In genomic region chr13:37395544-37395943, GRCh38 we compare ENCODE assay signal across 17 cellular contexts.
DNase-seq lines count a peak whose midpoint lies in the region; ATAC-seq and TF ChIP-seq lines count a peak whose summit lies in the region.
"Had no signal": no experiment of that assay in that cellular context is flagged by ENCODE, and none has a peak within 500 bp of the region (broad histone marks: within the 10 kb centered on the region; RNA-seq: fewer than 3 reads in every experiment).

No MANE protein-coding gene starts in this region.

- no peak overlapping the region for H4K5ac ChIP-seq in H9 (ENCODE audit: insufficient read length, low read depth, low read length)

- H3K18ac ChIP-seq in H9 (ENCODE audit: insufficient read length, low read depth, low read length) = no peak overlapping the region

- no peak for ATAC-seq in HG02759 (IDR thresholded peaks at IDR 0.05; ENCODE audit: unreplicated experiment)
- ATAC-seq: A549 had no signal

- no peaks in the 10 kb centered on the region for H3K23me2 ChIP-seq in H9 (ENCODE audit: insufficient read length, low read depth, low read length, poor library complexity, severe bottlenecking)

- H3K4me1 ChIP-seq in H9 (ENCODE audit: insufficient read depth, low read length) (no peaks in the 10 kb centered on the region), adipocyte (ENCODE audit: control insufficient read depth, insufficient read depth, low read length) (no peaks in the 10 kb centered on the region)
- H3K4me1 ChIP-seq: A549, BLaER1 had no signal

- H4K8ac ChIP-seq in H9 (replicated peaks; ENCODE audit: insufficient read length, low read depth, low read length) = no peak overlapping the region

- no peak overlapping the region for H3T11ph ChIP-seq in H9 (ENCODE audit: low read length)

- H2BK15ac ChIP-seq in H9 (ENCODE audit: low read depth, low read length) = no peak overlapping the region

- no peaks in the 10 kb centered on the region for H3K36me3 ChIP-seq in adipocyte (ENCODE audit: control insufficient read depth, insufficient read depth, low read length, severe bottlenecking)
- H3K36me3 ChIP-seq: BLaER1 had no signal

- H2BK12ac ChIP-seq in H9 (ENCODE audit: insufficient read length, low read depth, low read length) = no peak overlapping the region

- no peak overlapping the region for H2AK5ac ChIP-seq in H9 (ENCODE audit: insufficient read length, low read length)

- H3K4me2 ChIP-seq in H9 (ENCODE audit: insufficient read depth, insufficient read length, low read length) = no peak overlapping the region
- H3K4me2 ChIP-seq: A549, BLaER1 had no signal

- H3K4ac ChIP-seq in H9 (ENCODE audit: low read depth, low read length) = no peak overlapping the region

- H3K36me3 Mint-ChIP-seq in H9 (ENCODE audit: insufficient read depth in 1 of 3, low read depth in 3 of 3) = no peaks in the 10 kb centered on the region
- H3K36me3 Mint-ChIP-seq: IgD-negative memory B cell had no signal

- H3K9me3 Mint-ChIP-seq in H9 = 0 out of 5 replicates have a peak, but pooled peaks cover 0 to 3% of the 10 kb centered on the region in 2 experiments

- no peak overlapping the region for H4K91ac ChIP-seq in H9 (ENCODE audit: insufficient read length, low read depth, low read length)

- H3K14ac ChIP-seq in H9 (ENCODE audit: insufficient read depth, low read length) = no peak overlapping the region

- no peaks in the 10 kb centered on the region for H3K79me2 ChIP-seq in H9 (ENCODE audit: insufficient read depth, low read length)

- no CpG with 5 or more reads among the region's 3 CpGs for WGBS in H9 (ENCODE audit: extremely low coverage, insufficient read length, low lambda C conversion rate)

- no peak overlapping the region for H3K4me3 Mint-ChIP-seq in H9

- no peak overlapping the region for H3K56ac ChIP-seq in H9 (ENCODE audit: insufficient read length, low read depth, low read length)

- no peak overlapping the region for H3K27ac ChIP-seq in H9 (ENCODE audit: insufficient read length, low read depth, low read length)
- H3K27ac ChIP-seq: A549, BLaER1 had no signal

- H3K4me1 Mint-ChIP-seq in H9 = peaks cover 0 to 6% of the 10 kb centered on the region in 2 experiments; a peak in 2 of 4 replicates
- H3K4me1 Mint-ChIP-seq: IgD-negative memory B cell had no signal

- no peak overlapping the region for H3K4me3 ChIP-seq in adipocyte (ENCODE audit: low read length)
- H3K4me3 ChIP-seq: A549, BLaER1 had no signal

- H3K27me3 ChIP-seq in H9 (ENCODE audit: insufficient read depth, low read length) = no peaks in the 10 kb centered on the region
- no peaks in the 10 kb centered on the region for H3K27me3 ChIP-seq in adipocyte (replicated peaks; ENCODE audit: control insufficient read depth, insufficient read depth, low read length)
- H3K27me3 ChIP-seq: BLaER1 had no signal

- no peak overlapping the region for H3K23ac ChIP-seq in H9 (ENCODE audit: insufficient read length, low read depth, low read length)

- TF ChIP-seq CTCF in H9 (conservative IDR thresholded peaks at IDR 0.05) = no peak

- no peaks in the 10 kb centered on the region for H3K79me1 ChIP-seq in H9 (ENCODE audit: insufficient read depth, low read depth, low read length, poor library complexity, severe bottlenecking)

- H2BK20ac ChIP-seq in H9 (ENCODE audit: low read depth, low read length, poor library complexity, severe bottlenecking) = no peak overlapping the region

- no peak overlapping the region for H2AFZ ChIP-seq in H9 (ENCODE audit: low read length)

- H3K27ac Mint-ChIP-seq in H9 = no peak overlapping the region
- H3K27ac Mint-ChIP-seq: IgD-negative memory B cell had no signal

- no peak overlapping the region for H2BK120ac ChIP-seq in H9 (ENCODE audit: low read depth, low read length, poor library complexity, severe bottlenecking)

- no peaks in the 10 kb centered on the region for H4K20me1 ChIP-seq in H9 (ENCODE audit: control insufficient read depth, insufficient read depth, insufficient read length)
- H4K20me1 ChIP-seq: BLaER1 had no signal

- no peak overlapping the region for H2BK5ac ChIP-seq in H9 (ENCODE audit: insufficient read length, low read length)

- H3K9ac ChIP-seq in H9 (ENCODE audit: extremely low read depth, insufficient read length, low read length) (no peak overlapping the region), adipocyte (ENCODE audit: low read length) (no peak overlapping the region)
- H3K9ac ChIP-seq: BLaER1 had no signal

- H3K9me3 ChIP-seq in H9 (ENCODE audit: control insufficient read depth, low read depth, low read length) (no peaks in the 10 kb centered on the region), adipocyte (ENCODE audit: control insufficient read depth, low read length) (peaks cover 15% of the 10 kb centered on the region)
- H3K9me3 ChIP-seq: A549, BLaER1 had no signal

- DNase-seq in H9 (peak; percentile 36), adipocyte (ENCODE audit: low read depth) (peak; percentile 19), islet precursor cell (peak; percentile 67), NCI-H510A treated with DMSO at 0.1 percent for 48 hours (lab: John Stamatoyannopoulos, UW) (no peak), DMS 273 (lab: John Stamatoyannopoulos, UW; ENCODE audit: unreplicated experiment) (no peak), NCI-H128 (lab: John Stamatoyannopoulos, UW; ENCODE audit: unreplicated experiment) (no peak)
- DNase-seq: AML-193, DMS 273 treated with DMSO at 0.1 percent for 48 hours, DMS79, EL, GDM1, H7, KG1 had no signal

- H3K27me3 Mint-ChIP-seq in H9 (ENCODE audit: low read depth) = no peaks in the 10 kb centered on the region
- H3K27me3 Mint-ChIP-seq: IgD-negative memory B cell had no signal

Comparison
In these comparisons a context has a peak if more than half of its experiments do, and no peak if none do; other contexts are left out.
1. DNase-seq: peak in H9 (single experiment), adipocyte (single experiment) and islet precursor cell (single experiment); none in NCI-H510A treated with DMSO at 0.1 percent for 48 hours (single experiment), DMS 273 (single experiment) and NCI-H128 (single experiment).